Comparison of ENCODE assay signal across 9 cellular contexts in the genomic region with DNA sequence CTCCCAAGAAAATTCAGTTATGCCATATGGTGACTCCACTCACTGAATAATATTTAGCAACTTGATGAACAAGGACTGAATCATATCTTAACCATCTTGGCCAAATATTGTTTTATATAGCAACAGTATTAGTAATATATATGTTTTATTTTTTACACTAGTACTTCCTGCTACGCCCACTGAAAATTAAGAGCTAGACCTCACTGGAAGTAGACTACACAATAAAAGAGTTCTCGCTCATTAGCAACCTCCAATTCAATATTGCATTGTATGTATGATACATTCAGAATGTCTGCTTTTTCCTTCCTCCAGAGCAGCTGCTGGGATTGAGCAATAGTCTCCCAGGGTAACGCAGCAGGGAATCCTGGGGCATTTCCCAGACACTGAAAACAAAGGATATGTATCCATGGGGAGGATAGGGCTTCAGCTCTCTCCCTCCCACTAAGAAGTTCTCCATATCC. TPM values are rescaled to one million over a fixed set of nuclear protein-coding genes. Genes with fewer than 3 reads are reported as not detected.
A peak's percentile ranks its signal among the peaks of the same experiment; 100 is the strongest.
DNase-seq lines count a peak whose midpoint lies in the region; ATAC-seq and TF ChIP-seq lines count a peak whose summit lies in the region.
"Had no signal": no experiment of that assay in that cellular context is flagged by ENCODE, and none has a peak within 500 bp of the region (broad histone marks: within the 10 kb centered on the region; RNA-seq: fewer than 3 reads in every experiment).

No MANE protein-coding gene starts in this region.

- peaks cover 59% of the 10 kb centered on the region for H3K4me1 Mint-ChIP-seq in activated naive CD4-positive, alpha-beta T cell treated with anti-CD3 and anti-CD28 coated beads, Interleukin-2, amount 50 U/mL, for 24 hours
- H3K4me1 Mint-ChIP-seq in activated T-helper 1 cell treated with anti-CD3 and anti-CD28 coated beads, Interleukin-12 subunit alpha, Interleukin-12 subunit beta, Interleukin-2, Interleukin-4 antibody, amounts not matched to agents 30 ng/mL and 10 ng/mL and 1 ng/mL, durations not matched to agents 14 hours and 24 hours and 36 hours (ENCODE audit: low read depth) = peaks cover 27% of the 10 kb centered on the region
- H3K4me1 Mint-ChIP-seq: CD14-positive monocyte had no signal

- H3K27ac ChIP-seq in left ventricle myocardium inferior (replicated peaks) = peak overlapping the region; percentile 51
- H3K27ac ChIP-seq in uterus = peak overlapping the region in 1 of 2 donors; percentile 36

- H3K36me3 ChIP-seq in left ventricle myocardium inferior (no peaks in the 10 kb centered on the region), uterus (no peaks in the 10 kb centered on the region)

- no peak for TF ChIP-seq POLR2A in uterus (IDR thresholded peaks at IDR 0.05)

- H3K9me3 Mint-ChIP-seq in activated naive CD4-positive, alpha-beta T cell treated with anti-CD3 and anti-CD28 coated beads, Interleukin-2, amount 50 U/mL, for 24 hours = no peaks in the 10 kb centered on the region
- H3K9me3 Mint-ChIP-seq in activated naive CD4-positive, alpha-beta T cell treated with anti-CD3 and anti-CD28 coated beads, Interleukin-2, amount 50 U/mL, for 72 hours = peaks cover 0 to 17% of the 10 kb centered on the region in 2 donors
- peaks cover 12% of the 10 kb centered on the region for H3K9me3 Mint-ChIP-seq in activated T-helper 1 cell treated with anti-CD3 and anti-CD28 coated beads, Interleukin-12 subunit alpha, Interleukin-12 subunit beta, Interleukin-2, Interleukin-4 antibody, amounts not matched to agents 30 ng/mL and 10 ng/mL and 1 ng/mL, durations not matched to agents 14 hours and 24 hours and 36 hours

- no peaks in the 10 kb centered on the region for H3K36me3 Mint-ChIP-seq in activated naive CD4-positive, alpha-beta T cell treated with anti-CD3 and anti-CD28 coated beads, Interleukin-2, amount 50 U/mL, for 24 hours
- H3K36me3 Mint-ChIP-seq in activated naive CD4-positive, alpha-beta T cell treated with anti-CD3 and anti-CD28 coated beads, Interleukin-2, amount 50 U/mL, for 72 hours = peaks cover 0 to 20% of the 10 kb centered on the region in 2 donors
- peaks cover 9% of the 10 kb centered on the region for H3K36me3 Mint-ChIP-seq in activated T-helper 1 cell treated with anti-CD3 and anti-CD28 coated beads, Interleukin-12 subunit alpha, Interleukin-12 subunit beta, Interleukin-2, Interleukin-4 antibody, amounts not matched to agents 30 ng/mL and 10 ng/mL and 1 ng/mL, durations not matched to agents 14 hours and 24 hours and 36 hours (ENCODE audit: low read depth)
- H3K36me3 Mint-ChIP-seq: CD14-positive monocyte had no signal

- H3K4me3 ChIP-seq in left ventricle myocardium inferior (no peak overlapping the region), uterus (no peak overlapping the region)

- H3K4me1 ChIP-seq in left ventricle myocardium inferior (peaks cover 13% of the 10 kb centered on the region), uterus (peaks cover 0 to 3% of the 10 kb centered on the region in 2 donors)

- no peaks in the 10 kb centered on the region for H3K27me3 Mint-ChIP-seq in activated naive CD4-positive, alpha-beta T cell treated with anti-CD3 and anti-CD28 coated beads, Interleukin-2, amount 50 U/mL, for 24 hours
- peaks cover 16% of the 10 kb centered on the region for H3K27me3 Mint-ChIP-seq in activated T-helper 1 cell treated with anti-CD3 and anti-CD28 coated beads, Interleukin-12 subunit alpha, Interleukin-12 subunit beta, Interleukin-2, Interleukin-4 antibody, amounts not matched to agents 30 ng/mL and 10 ng/mL and 1 ng/mL, durations not matched to agents 14 hours and 24 hours and 36 hours (ENCODE audit: insufficient read depth)

- intact Hi-C loops in activated T-helper 1 cell treated with anti-CD3 and anti-CD28 coated beads, Interleukin-12 subunit alpha, Interleukin-12 subunit beta, Interleukin-2, Interleukin-4 antibody, amounts not matched to agents 30 ng/mL and 10 ng/mL and 1 ng/mL, durations not matched to agents 14 hours and 24 hours and 36 hours (cut with micrococcal nuclease) = loop anchor here (1.0 to 2.0 kb wide), 2 partner anchors 14 to 408 kb away; a partner anchor contains a TSS
- intact Hi-C loops in left ventricle myocardium inferior (cut with micrococcal nuclease) (no loop called here), uterus (cut with DNase I; ENCODE audit: low total_unique reads) (loop anchor here (10.0 kb wide), 1 partner anchor 378 kb away; no protein-coding TSS in a partner anchor)

- no peak for ATAC-seq in activated naive CD4-positive, alpha-beta T cell treated with anti-CD3 and anti-CD28 coated beads, Interleukin-2, amount 50 U/mL, for 72 hours
- no peak for ATAC-seq in left lobe of liver

- H3K9me3 ChIP-seq in left ventricle myocardium inferior (replicated peaks) (no peaks in the 10 kb centered on the region), uterus (no peaks in the 10 kb centered on the region)

- H3K4me3 Mint-ChIP-seq in activated naive CD4-positive, alpha-beta T cell treated with anti-CD3 and anti-CD28 coated beads, Interleukin-2, amount 50 U/mL, for 24 hours = no peak overlapping the region
- H3K4me3 Mint-ChIP-seq in activated T-helper 1 cell treated with anti-CD3 and anti-CD28 coated beads, Interleukin-12 subunit alpha, Interleukin-12 subunit beta, Interleukin-2, Interleukin-4 antibody, amounts not matched to agents 30 ng/mL and 10 ng/mL and 1 ng/mL, durations not matched to agents 14 hours and 24 hours and 36 hours = no peak overlapping the region

- TF ChIP-seq CTCF in left ventricle myocardium inferior (IDR thresholded peaks at IDR 0.05; ENCODE audit: borderline replicate concordance) (no peak), uterus (IDR thresholded peaks at IDR 0.05) (no peak)

- H3K27me3 ChIP-seq in left ventricle myocardium inferior (ENCODE audit: low read depth) (no peaks in the 10 kb centered on the region), uterus (no peaks in the 10 kb centered on the region)

- peak overlapping the region; percentile 92 for H3K27ac Mint-ChIP-seq in activated naive CD4-positive, alpha-beta T cell treated with anti-CD3 and anti-CD28 coated beads, Interleukin-2, amount 50 U/mL, for 24 hours
- H3K27ac Mint-ChIP-seq in activated naive CD4-positive, alpha-beta T cell treated with anti-CD3 and anti-CD28 coated beads, Interleukin-2, amount 50 U/mL, for 72 hours = no peak overlapping the region
- peak overlapping the region; percentile 22 for H3K27ac Mint-ChIP-seq in activated T-helper 1 cell treated with anti-CD3 and anti-CD28 coated beads, Interleukin-12 subunit alpha, Interleukin-12 subunit beta, Interleukin-2, Interleukin-4 antibody, amounts not matched to agents 30 ng/mL and 10 ng/mL and 1 ng/mL, durations not matched to agents 14 hours and 24 hours and 36 hours
- H3K27ac Mint-ChIP-seq: CD14-positive monocyte had no signal

- no peak for DNase-seq in activated naive CD4-positive, alpha-beta T cell treated with anti-CD3 and anti-CD28 coated beads, Interleukin-2, amount 50 U/mL, for 72 hours (ENCODE audit: low spot score in 2 of 2)
- no peak for DNase-seq in activated T-helper 1 cell treated with anti-CD3 and anti-CD28 coated beads, Interleukin-12 subunit alpha, Interleukin-12 subunit beta, Interleukin-2, Interleukin-4 antibody, amounts not matched to agents 30 ng/mL and 10 ng/mL and 1 ng/mL, durations not matched to agents 14 hours and 24 hours and 36 hours (ENCODE audit: low spot score)
- DNase-seq in left ventricle myocardium inferior (no peak), uterus (peak; percentile 46 to 53), GDM1 (lab: John Stamatoyannopoulos, UW) (no peak), left lobe of liver (ENCODE audit: low spot score) (no peak), islet precursor cell (no peak)

RNA-seq across cellular contexts. Expression of a gene that starts 14.0 kb away (rescaled TPM):
- 1 to 10 TPM; 2.6 to 7.7 TPM for total RNA-seq in activated naive CD4-positive, alpha-beta T cell treated with anti-CD3 and anti-CD28 coated beads, Interleukin-2, amount 50 U/mL, for 72 hours
- 6.3 TPM in 2 replicates for total RNA-seq in activated T-helper 1 cell treated with anti-CD3 and anti-CD28 coated beads, Interleukin-12 subunit alpha, Interleukin-12 subunit beta, Interleukin-2, Interleukin-4 antibody, amounts not matched to agents 30 ng/mL and 10 ng/mL and 1 ng/mL, durations not matched to agents 14 hours and 24 hours and 36 hours
- total RNA-seq in left ventricle myocardium inferior (31.1 TPM), uterus (10 to 100 TPM; 23.8 to 83.6 (median 40.1) TPM), left lobe of liver (13.8 TPM)

Comparison
In these comparisons a context has a peak if more than half of its experiments do, and no peak if none do; other contexts are left out.
1. H3K27ac Mint-ChIP-seq: peak in activated naive CD4-positive, alpha-beta T cell treated with anti-CD3 and anti-CD28 coated beads, Interleukin-2, amount 50 U/mL, for 24 hours (single experiment) and activated T-helper 1 cell treated with anti-CD3 and anti-CD28 coated beads, Interleukin-12 subunit alpha, Interleukin-12 subunit beta, Interleukin-2, Interleukin-4 antibody, amounts not matched to agents 30 ng/mL and 10 ng/mL and 1 ng/mL, durations not matched to agents 14 hours and 24 hours and 36 hours (single experiment); none in activated naive CD4-positive, alpha-beta T cell treated with anti-CD3 and anti-CD28 coated beads, Interleukin-2, amount 50 U/mL, for 72 hours (0 of 2).
2. DNase-seq: peak in uterus (2 of 2); none in activated naive CD4-positive, alpha-beta T cell treated with anti-CD3 and anti-CD28 coated beads, Interleukin-2, amount 50 U/mL, for 72 hours (0 of 2), activated T-helper 1 cell treated with anti-CD3 and anti-CD28 coated beads, Interleukin-12 subunit alpha, Interleukin-12 subunit beta, Interleukin-2, Interleukin-4 antibody, amounts not matched to agents 30 ng/mL and 10 ng/mL and 1 ng/mL, durations not matched to agents 14 hours and 24 hours and 36 hours (single experiment), left ventricle myocardium inferior (single experiment), GDM1 (single experiment), left lobe of liver (single experiment) and islet precursor cell (single experiment).